Comparison of ENCODE assay signal across 11 cellular contexts in the genomic region with DNA sequence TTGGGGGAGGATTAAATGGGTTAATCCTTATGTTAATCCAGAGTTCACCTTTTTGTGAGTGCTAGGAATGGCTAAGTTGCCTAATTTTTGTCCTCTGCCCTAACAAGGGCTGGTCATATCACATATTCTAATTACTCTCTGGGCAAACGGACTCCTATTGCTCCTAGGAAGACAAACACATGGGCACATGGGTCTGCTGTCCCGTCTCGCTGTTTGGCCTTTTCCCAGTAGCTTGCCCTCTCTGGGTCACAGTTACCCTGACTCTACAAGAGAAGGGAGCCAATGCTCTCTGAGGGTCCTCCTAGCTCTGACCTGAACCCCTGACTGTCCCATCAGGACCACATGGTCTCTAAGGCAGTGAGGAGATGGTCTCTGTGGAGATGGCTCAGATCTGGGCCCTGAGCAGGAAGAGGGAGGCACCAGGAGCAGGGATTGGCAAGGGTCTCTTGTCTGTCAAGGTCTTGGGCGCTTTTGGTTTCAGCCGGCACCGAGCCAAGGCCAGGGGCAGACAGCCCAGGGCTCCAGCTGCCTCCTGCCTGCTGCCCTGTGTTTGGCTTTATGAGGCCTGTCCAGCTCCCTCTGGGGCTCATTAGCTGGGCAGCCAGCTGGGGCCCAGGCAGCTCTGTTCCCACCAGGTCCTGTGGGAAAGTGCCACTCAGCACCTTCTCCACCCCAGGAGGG.
DNase-seq lines count a peak whose midpoint lies in the region; FAIRE-seq and TF ChIP-seq lines count a peak whose summit lies in the region.
"Had no signal": no experiment of that assay in that cellular context is flagged by ENCODE, and none has a peak within 500 bp of the region (broad histone marks: within the 10 kb centered on the region; RNA-seq: fewer than 3 reads in every experiment).

No MANE protein-coding gene starts in this region.

- intact Hi-C loops in kidney (cut with DNase I), result no loop called here
- intact Hi-C loops in Caco-2 (cut with micrococcal nuclease; ENCODE audit: unreplicated experiment), result loop anchor here (5.0 kb wide), 1 partner anchor 39 kb away; no protein-coding TSS in a partner anchor
- intact Hi-C loops in activated T-helper 2 cell treated with anti-CD3 and anti-CD28 coated beads, Interferon-gamma antibody, Interleukin-2, Interleukin-4, amounts not matched to agents 10 μg/mL and 5 μg/mL and 100 μg/mL, durations not matched to agents 14 hours and 24 hours and 36 hours (cut with micrococcal nuclease), result no loop called here

- H3K27ac Mint-ChIP-seq in Caco-2 (ENCODE audit: unreplicated experiment), result no peak overlapping the region
- no peak overlapping the region for H3K27ac Mint-ChIP-seq in activated T-helper 2 cell treated with anti-CD3 and anti-CD28 coated beads, Interferon-gamma antibody, Interleukin-2, Interleukin-4, amounts not matched to agents 10 μg/mL and 5 μg/mL and 100 μg/mL, durations not matched to agents 14 hours and 24 hours and 36 hours
- H3K27ac Mint-ChIP-seq: activated naive CD4-positive, alpha-beta T cell treated with anti-CD3 and anti-CD28 coated beads, Interleukin-2, amount 50 U/mL, for 24 hours had no signal

- no peaks in the 10 kb centered on the region for H3K9me3 ChIP-seq in MG63
- no peaks in the 10 kb centered on the region for H3K9me3 ChIP-seq in kidney (ENCODE audit: control insufficient read depth in 1 of 2, low read length in 2 of 2)
- H3K9me3 ChIP-seq in stomach smooth muscle (ENCODE audit: control insufficient read depth in 2 of 2, low read length in 2 of 2), result no peaks in the 10 kb centered on the region
- no peaks in the 10 kb centered on the region for H3K9me3 ChIP-seq in Caco-2

- H3K4me3 Mint-ChIP-seq in Caco-2 (ENCODE audit: unreplicated experiment), result no peak overlapping the region
- H3K4me3 Mint-ChIP-seq in activated T-helper 2 cell treated with anti-CD3 and anti-CD28 coated beads, Interferon-gamma antibody, Interleukin-2, Interleukin-4, amounts not matched to agents 10 μg/mL and 5 μg/mL and 100 μg/mL, durations not matched to agents 14 hours and 24 hours and 36 hours (ENCODE audit: low read depth), result no peak overlapping the region
- H3K4me3 Mint-ChIP-seq: activated naive CD4-positive, alpha-beta T cell treated with anti-CD3 and anti-CD28 coated beads, Interleukin-2, amount 50 U/mL, for 24 hours had no signal

- peak; percentile 95 for DNase-seq in MG63
- DNase-seq in astrocyte of the hippocampus (ENCODE audit: low read depth, low spot score), result peak; percentile 86
- peak; percentile 76 for DNase-seq in kidney
- DNase-seq in Caco-2, result no peak
- DNase-seq in SIG-M5 treated with dmso at 0.1 percent for 504 hours (lab: John Stamatoyannopoulos, UW; ENCODE audit: unreplicated experiment), result no peak
- DNase-seq in NCI-H69 (lab: John Stamatoyannopoulos, UW), result no peak
- no peak for DNase-seq in activated T-helper 2 cell treated with anti-CD3 and anti-CD28 coated beads, Interferon-gamma antibody, Interleukin-2, Interleukin-4, amounts not matched to agents 10 μg/mL and 5 μg/mL and 100 μg/mL, durations not matched to agents 14 hours and 24 hours and 36 hours (ENCODE audit: low spot score)
- DNase-seq: DMS153, NCI-H187 had no signal

- H3K4me1 ChIP-seq in kidney (ENCODE audit: control insufficient read depth in 1 of 2, insufficient read depth in 1 of 2, low read depth in 1 of 2, low read length in 2 of 2) (peaks cover 0 to 2% of the 10 kb centered on the region in 2 donors), stomach smooth muscle (ENCODE audit: control insufficient read depth, insufficient read depth, low read length) (peaks cover 23% of the 10 kb centered on the region), Caco-2 (peaks cover 40% of the 10 kb centered on the region)

- no peaks in the 10 kb centered on the region for H3K27me3 ChIP-seq in MG63
- H3K27me3 ChIP-seq in stomach smooth muscle (ENCODE audit: control insufficient read depth in 1 of 2, insufficient read depth in 2 of 2, low read length in 2 of 2), result no peaks in the 10 kb centered on the region
- no peaks in the 10 kb centered on the region for H3K27me3 ChIP-seq in Caco-2 (replicated peaks; ENCODE audit: control insufficient read depth, insufficient read depth, low read length)

- H3K9me3 Mint-ChIP-seq in Caco-2 (ENCODE audit: unreplicated experiment), result no peaks in the 10 kb centered on the region
- H3K9me3 Mint-ChIP-seq in activated T-helper 2 cell treated with anti-CD3 and anti-CD28 coated beads, Interferon-gamma antibody, Interleukin-2, Interleukin-4, amounts not matched to agents 10 μg/mL and 5 μg/mL and 100 μg/mL, durations not matched to agents 14 hours and 24 hours and 36 hours, result peaks cover 4% of the 10 kb centered on the region
- H3K9me3 Mint-ChIP-seq: activated naive CD4-positive, alpha-beta T cell treated with anti-CD3 and anti-CD28 coated beads, Interleukin-2, amount 50 U/mL, for 24 hours had no signal

- no peak for TF ChIP-seq CTCF in kidney (IDR thresholded peaks at IDR 0.05; ENCODE audit: borderline replicate concordance, extremely low read depth, insufficient read depth)
- no peak for TF ChIP-seq CTCF in Caco-2 (IDR thresholded peaks at IDR 0.05; ENCODE audit: insufficient read depth in 1 of 2, low read depth in 1 of 2, low read length in 1 of 2, severe bottlenecking in 1 of 2, unreplicated experiment in 1 of 2)

- H3K9ac ChIP-seq in kidney (ENCODE audit: low read length in 2 of 2) (no peak overlapping the region), stomach smooth muscle (ENCODE audit: low read length in 2 of 2) (no peak overlapping the region)

- CTCF ChIA-PET in Caco-2 (lab: Charles Lee), result no interaction called here

- peaks cover 11% of the 10 kb centered on the region for H3K36me3 Mint-ChIP-seq in Caco-2 (ENCODE audit: insufficient read depth, unreplicated experiment)
- H3K36me3 Mint-ChIP-seq in activated T-helper 2 cell treated with anti-CD3 and anti-CD28 coated beads, Interferon-gamma antibody, Interleukin-2, Interleukin-4, amounts not matched to agents 10 μg/mL and 5 μg/mL and 100 μg/mL, durations not matched to agents 14 hours and 24 hours and 36 hours (ENCODE audit: low read depth), result no peaks in the 10 kb centered on the region
- H3K36me3 Mint-ChIP-seq: activated naive CD4-positive, alpha-beta T cell treated with anti-CD3 and anti-CD28 coated beads, Interleukin-2, amount 50 U/mL, for 24 hours had no signal

- no peaks in the 10 kb centered on the region for H3K27me3 Mint-ChIP-seq in Caco-2 (ENCODE audit: insufficient read depth, unreplicated experiment)
- no peaks in the 10 kb centered on the region for H3K27me3 Mint-ChIP-seq in activated T-helper 2 cell treated with anti-CD3 and anti-CD28 coated beads, Interferon-gamma antibody, Interleukin-2, Interleukin-4, amounts not matched to agents 10 μg/mL and 5 μg/mL and 100 μg/mL, durations not matched to agents 14 hours and 24 hours and 36 hours (ENCODE audit: low read depth)

- H3K4me3 ChIP-seq in MG63 (no peak overlapping the region), kidney (ENCODE audit: low read length in 2 of 2) (no peak overlapping the region), stomach smooth muscle (ENCODE audit: low read length in 2 of 2) (no peak overlapping the region), Caco-2 (ENCODE audit: low read depth, low read length) (no peak overlapping the region)

- POLR2A ChIA-PET in Caco-2 (lab: Charles Lee), result no interaction called here

- H3K27ac ChIP-seq in kidney (ENCODE audit: low read depth in 2 of 2, low read length in 2 of 2), result no peak overlapping the region
- peak overlapping the region; percentile 37 for H3K27ac ChIP-seq in stomach smooth muscle (ENCODE audit: low read length)

- H3K4me1 Mint-ChIP-seq in Caco-2 (ENCODE audit: low read depth, unreplicated experiment), result peaks cover 23% of the 10 kb centered on the region
- H3K4me1 Mint-ChIP-seq in activated T-helper 2 cell treated with anti-CD3 and anti-CD28 coated beads, Interferon-gamma antibody, Interleukin-2, Interleukin-4, amounts not matched to agents 10 μg/mL and 5 μg/mL and 100 μg/mL, durations not matched to agents 14 hours and 24 hours and 36 hours (ENCODE audit: low read depth), result no peaks in the 10 kb centered on the region

- H3K36me3 ChIP-seq in MG63, result no peaks in the 10 kb centered on the region
- H3K36me3 ChIP-seq in kidney (ENCODE audit: control insufficient read depth in 1 of 2, insufficient read depth in 2 of 2, low read length in 2 of 2), result no peaks in the 10 kb centered on the region
- H3K36me3 ChIP-seq in stomach smooth muscle (ENCODE audit: control insufficient read depth in 2 of 2, insufficient read depth in 2 of 2, low read length in 2 of 2), result no peaks in the 10 kb centered on the region
- H3K36me3 ChIP-seq in Caco-2 (ENCODE audit: control insufficient read depth, insufficient read depth, low read length), result no peaks in the 10 kb centered on the region

- no TSS peak for BruUV-seq in Caco-2 (replicated peaks; lab: Mats Ljungman, UMichigan)

- FAIRE-seq in kidney (lab: Jason Lieb, UNC), result no peak

Comparison
In these comparisons a context has a peak if more than half of its experiments do, and no peak if none do; other contexts are left out.
1. DNase-seq: peak in MG63 (single experiment), astrocyte of the hippocampus (single experiment) and kidney (single experiment); none in Caco-2 (0 of 2), SIG-M5 treated with dmso at 0.1 percent for 504 hours (single experiment), NCI-H69 (single experiment) and activated T-helper 2 cell treated with anti-CD3 and anti-CD28 coated beads, Interferon-gamma antibody, Interleukin-2, Interleukin-4, amounts not matched to agents 10 μg/mL and 5 μg/mL and 100 μg/mL, durations not matched to agents 14 hours and 24 hours and 36 hours (single experiment).